ENCODE assay signal across 19 cellular contexts in the genomic region with DNA sequence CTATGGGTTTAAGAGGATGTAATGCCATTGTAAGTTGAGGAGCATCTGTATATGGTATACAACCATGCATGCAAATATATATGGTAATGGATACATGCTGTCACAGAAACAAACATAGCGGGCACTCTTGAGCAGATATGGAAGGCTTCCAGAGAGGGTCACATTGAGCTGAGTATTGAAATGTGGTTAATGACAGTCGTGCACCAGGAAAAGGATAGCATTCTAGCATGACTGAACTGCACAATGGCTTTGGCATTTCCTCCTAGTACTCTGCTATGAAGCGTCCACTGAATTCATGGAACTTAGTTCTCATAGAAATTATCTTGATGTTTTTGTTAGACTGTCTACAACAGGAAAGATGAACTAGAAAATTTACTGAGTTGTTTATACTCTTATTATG. TPM values are rescaled to one million over a fixed set of nuclear protein-coding genes. Genes with fewer than 3 reads are reported as not detected.
DNase-seq lines count a peak whose midpoint lies in the region; ATAC-seq, FAIRE-seq and TF ChIP-seq lines count a peak whose summit lies in the region.
"Had no signal": no experiment of that assay in that cellular context is flagged by ENCODE, and none has a peak within 500 bp of the region (broad histone marks: within the 10 kb centered on the region; RNA-seq: fewer than 3 reads in every experiment).

No MANE protein-coding gene starts in this region.

- CTCF ChIA-PET in activated CD8-positive, alpha-beta memory T cell treated with anti-CD3 and anti-CD28 coated beads, Interleukin-2, amount 10 ng/mL, durations not matched to agents 7 days and 5 days (lab: Charles Lee) = no interaction called here

- no peak overlapping the region for H3K27ac Mint-ChIP-seq in chondrocyte (ENCODE audit: unreplicated experiment)
- H3K27ac Mint-ChIP-seq in activated CD8-positive, alpha-beta memory T cell treated with anti-CD3 and anti-CD28 coated beads, Interleukin-2, amount 10 ng/mL, durations not matched to agents 7 days and 5 days = no peak overlapping the region
- H3K27ac Mint-ChIP-seq: B cell; CD4-positive, alpha-beta T cell; HFFc6 had no signal

- no peak overlapping the region for H3K4me3 Mint-ChIP-seq in chondrocyte (ENCODE audit: unreplicated experiment)
- H3K4me3 Mint-ChIP-seq in activated CD8-positive, alpha-beta memory T cell treated with anti-CD3 and anti-CD28 coated beads, Interleukin-2, amount 10 ng/mL, durations not matched to agents 7 days and 5 days = no peak overlapping the region
- H3K4me3 Mint-ChIP-seq: B cell; CD4-positive, alpha-beta T cell; HFFc6 had no signal

- peaks cover 2% of the 10 kb centered on the region for H3K36me3 Mint-ChIP-seq in chondrocyte (ENCODE audit: low read depth)
- peaks cover 14% of the 10 kb centered on the region for H3K36me3 Mint-ChIP-seq in activated CD8-positive, alpha-beta memory T cell treated with anti-CD3 and anti-CD28 coated beads, Interleukin-2, amount 10 ng/mL, durations not matched to agents 7 days and 5 days

- H3K27me3 Mint-ChIP-seq in chondrocyte (ENCODE audit: low read depth) = no peaks in the 10 kb centered on the region
- no peaks in the 10 kb centered on the region for H3K27me3 Mint-ChIP-seq in activated CD8-positive, alpha-beta memory T cell treated with anti-CD3 and anti-CD28 coated beads, Interleukin-2, amount 10 ng/mL, durations not matched to agents 7 days and 5 days
- H3K27me3 Mint-ChIP-seq: B cell; CD4-positive, alpha-beta T cell had no signal

- TF ChIP-seq CTCF in D721Med (IDR thresholded peaks at IDR 0.05; ENCODE audit: insufficient read depth, missing control alignments) (no peak), chondrocyte (IDR thresholded peaks at IDR 0.05) (no peak)

- DNase-seq in D721Med (ENCODE audit: insufficient read length, low spot score) = no peak
- peak; percentile 5 for DNase-seq in EL
- peak; percentile 64 for DNase-seq in dermis blood vessel endothelial cell
- DNase-seq in left ventricle myocardium superior = no peak
- no peak for DNase-seq in mesenteric fat pad (ENCODE audit: low spot score)
- no peak for DNase-seq in chondrocyte (ENCODE audit: low spot score)
- DNase-seq in activated CD8-positive, alpha-beta memory T cell treated with anti-CD3 and anti-CD28 coated beads, Interleukin-2, amount 10 ng/mL, durations not matched to agents 7 days and 5 days = no peak
- DNase-seq: C1 segment of cervical spinal cord; Calu3; CD4-positive, alpha-beta T cell; DMS153; DMS79 treated with DMSO at 0.1 percent for 48 hours; HCEC 1CT; HFFc6 had no signal

- peaks cover 38% of the 10 kb centered on the region for H3K4me1 Mint-ChIP-seq in chondrocyte (ENCODE audit: low read depth)
- peaks cover 8% of the 10 kb centered on the region for H3K4me1 Mint-ChIP-seq in activated CD8-positive, alpha-beta memory T cell treated with anti-CD3 and anti-CD28 coated beads, Interleukin-2, amount 10 ng/mL, durations not matched to agents 7 days and 5 days
- H3K4me1 Mint-ChIP-seq: B cell had no signal

- intact Hi-C loops in left ventricle myocardium superior (cut with micrococcal nuclease) = no loop called here

- no peaks in the 10 kb centered on the region for H3K9me3 Mint-ChIP-seq in chondrocyte (ENCODE audit: low read depth)
- no peaks in the 10 kb centered on the region for H3K9me3 Mint-ChIP-seq in activated CD8-positive, alpha-beta memory T cell treated with anti-CD3 and anti-CD28 coated beads, Interleukin-2, amount 10 ng/mL, durations not matched to agents 7 days and 5 days (ENCODE audit: low read depth)
- H3K9me3 Mint-ChIP-seq: CD4-positive, alpha-beta T cell; HFFc6 had no signal

- peak; percentile 66 for ATAC-seq in left ventricle myocardium superior
- ATAC-seq in activated CD8-positive, alpha-beta memory T cell treated with anti-CD3 and anti-CD28 coated beads, Interleukin-2, amount 10 ng/mL, durations not matched to agents 7 days and 5 days = no peak
- ATAC-seq: HepG2 had no signal

- FAIRE-seq in D721Med (lab: Jason Lieb, UNC) = peak; percentile 32
- FAIRE-seq: A204.1, H1, HepG2, HTR-8/SVneo had no signal

RNA-seq across cellular contexts. Expression of a gene that starts 25.2 kb away (rescaled TPM):
- total RNA-seq in dermis blood vessel endothelial cell (23.7 and 34.2 TPM in 2 replicates), left ventricle myocardium superior (5.2 TPM), mesenteric fat pad (11.8 TPM), chondrocyte (10.9 to 14.7 TPM (median 14.0 TPM) in 3 replicates)
- total RNA-seq in activated CD8-positive, alpha-beta memory T cell treated with anti-CD3 and anti-CD28 coated beads, Interleukin-2, amount 10 ng/mL, durations not matched to agents 7 days and 5 days = 10 to 100 TPM; 20.0 to 24.7 TPM

Comparison
In these comparisons a context has a peak if more than half of its experiments do, and no peak if none do; other contexts are left out.
1. DNase-seq: peak in EL (single experiment) and dermis blood vessel endothelial cell (single experiment); none in D721Med (single experiment), left ventricle myocardium superior (single experiment), mesenteric fat pad (single experiment), chondrocyte (single experiment) and activated CD8-positive, alpha-beta memory T cell treated with anti-CD3 and anti-CD28 coated beads, Interleukin-2, amount 10 ng/mL, durations not matched to agents 7 days and 5 days (single experiment).